ENCODE assay signal across 1 cellular context in genomic region chr2:7225848-7226247, GRCh38.
TF ChIP-seq lines count a peak whose summit lies in the region.

No MANE protein-coding gene starts in this region.

TF ChIP-seq in GM23338, 12 proteins besides CTCF, POLR2A, EP300 and RAD21 (continued from another document):
- TF ChIP-seq ZNF462 (CRISPR knock-in tag; IDR thresholded peaks at IDR 0.05), result no peak
- TF ChIP-seq STAT1 (IDR thresholded peaks at IDR 0.05; ENCODE audit: unreplicated experiment), result no peak
- TF ChIP-seq ZNF331 (CRISPR knock-in tag; IDR thresholded peaks at IDR 0.05; ENCODE audit: low read depth), result no peak
- no peak for TF ChIP-seq NANOG (IDR thresholded peaks at IDR 0.05; ENCODE audit: borderline replicate concordance)
- no peak for TF ChIP-seq POLR2AphosphoS5 (IDR thresholded peaks at IDR 0.05; ENCODE audit: low read depth)
